1 cellular context compared by ENCODE assay signal in the genomic region with DNA sequence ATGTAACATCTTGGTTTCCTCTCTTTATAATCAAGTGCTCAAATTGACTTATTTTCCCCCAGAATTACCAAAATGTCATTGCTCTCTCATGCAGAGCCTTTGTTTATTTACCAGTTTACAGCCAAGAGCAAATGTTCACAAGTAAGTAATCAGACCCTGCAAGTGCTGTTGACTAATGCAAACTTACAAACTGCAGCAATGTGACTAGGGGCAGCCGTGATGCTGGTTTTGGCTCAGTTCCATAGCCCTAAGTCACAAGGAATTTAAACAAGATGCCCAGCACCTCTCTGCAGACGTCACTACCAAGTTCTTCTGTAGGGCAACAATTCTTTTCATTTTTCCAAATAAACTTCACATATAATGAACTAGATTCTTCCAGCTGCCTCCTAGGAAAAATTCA.
TF ChIP-seq lines count a peak whose summit lies in the region.

No MANE protein-coding gene starts in this region.

TF ChIP-seq in WTC11, 78 proteins besides CTCF, POLR2A, EP300 and RAD21 (continued from another document):
- TF ChIP-seq JUN (CRISPR knock-in tag; IDR thresholded peaks at IDR 0.05), result no peak
- no peak for TF ChIP-seq OVOL2 (CRISPR knock-in tag; IDR thresholded peaks at IDR 0.05; ENCODE audit: borderline replicate concordance)
- no peak for TF ChIP-seq ZNF425 (CRISPR knock-in tag; conservative IDR thresholded peaks at IDR 0.05)
